8 cellular contexts compared by ENCODE assay signal in the genomic region with DNA sequence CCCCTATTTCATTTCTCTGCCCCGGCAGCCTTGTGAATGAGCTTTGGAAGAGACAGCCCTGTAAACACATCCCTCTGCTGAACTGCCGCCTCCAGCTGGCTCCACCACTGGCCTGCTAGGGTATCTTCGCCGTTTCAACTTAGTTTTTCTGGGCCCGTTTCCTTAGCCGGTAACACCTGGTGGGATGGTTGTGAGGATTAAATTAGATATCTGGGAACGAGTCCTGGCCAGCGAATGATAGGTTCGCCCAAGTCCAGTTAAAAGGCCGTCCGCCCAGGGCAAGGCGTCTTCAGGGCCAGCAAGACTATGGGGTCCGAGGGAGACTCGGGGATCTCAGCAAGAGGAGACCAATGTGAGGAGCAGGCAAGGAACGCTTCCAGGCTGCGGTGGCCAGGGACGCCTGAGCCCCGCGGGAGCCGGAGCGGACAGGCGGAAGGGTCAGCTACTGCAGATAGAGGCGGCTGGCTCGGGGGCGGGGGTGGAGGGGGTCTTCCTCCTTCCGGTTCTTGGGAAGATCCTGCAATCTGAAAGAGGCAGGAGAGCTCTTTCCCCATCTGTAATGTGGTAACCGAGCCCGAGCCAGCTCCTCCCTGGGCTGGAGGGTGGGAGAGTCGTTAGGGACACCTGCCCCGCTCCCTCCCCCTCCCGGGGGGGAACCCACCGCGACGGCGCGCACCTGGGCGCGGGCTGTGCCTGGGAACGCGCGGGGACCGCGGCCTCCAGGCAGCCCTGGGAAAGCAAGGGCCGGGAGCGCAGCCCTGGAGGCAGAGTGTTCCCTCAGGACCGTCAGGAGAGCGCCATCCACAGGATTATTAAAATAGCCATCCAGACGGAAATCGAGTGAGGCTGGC. TPM values are rescaled to one million over a fixed set of nuclear protein-coding genes. Genes with fewer than 3 reads are reported as not detected.
DNase-seq lines count a peak whose midpoint lies in the region; ATAC-seq and TF ChIP-seq lines count a peak whose summit lies in the region.

No MANE protein-coding gene starts in this region.

- no peak for ATAC-seq in activated T-cell treated with anti-CD3 and anti-CD28 coated beads, Interleukin-2, amount 50 U/mL, for 72 hours (replicated peaks in 1 of 2)
- peak; percentile 50 for ATAC-seq in left lung

- no peak overlapping the region for H3K9ac ChIP-seq in mammary epithelial cell (ENCODE audit: insufficient read depth, low read length)

- peak overlapping the region; percentile 48 for H2AFZ ChIP-seq in mammary epithelial cell (ENCODE audit: low read depth, low read length)

- peak overlapping the region; percentile 10 for H3K4me2 ChIP-seq in mammary epithelial cell (ENCODE audit: insufficient read depth, low read depth, low read length)

- no peak for TF ChIP-seq POLR2A in testis (IDR thresholded peaks at IDR 0.05)

- H3K27me3 Mint-ChIP-seq in activated T-cell treated with anti-CD3 and anti-CD28 coated beads, Interleukin-2, amount 50 U/mL, for 72 hours (ENCODE audit: low read depth), result no peaks in the 10 kb centered on the region
- H3K27me3 Mint-ChIP-seq in immature natural killer cell (ENCODE audit: low read depth in 3 of 3), result peaks cover 2 to 8% (median 3%) of the 10 kb centered on the region in 3 donors

- H3K4me3 Mint-ChIP-seq in activated T-cell treated with anti-CD3 and anti-CD28 coated beads, Interleukin-2, amount 50 U/mL, for 72 hours, result peak overlapping the region; percentile 39 to 73
- no peak overlapping the region for H3K4me3 Mint-ChIP-seq in immature natural killer cell

- in situ Hi-C loops in mammary epithelial cell (cut with MboI; ENCODE audit: low sequenced_read_pairs in 2 of 2), result no loop called here

- no peaks in the 10 kb centered on the region for H3K36me3 Mint-ChIP-seq in activated T-cell treated with anti-CD3 and anti-CD28 coated beads, Interleukin-2, amount 50 U/mL, for 72 hours (ENCODE audit: insufficient read depth in 2 of 2)
- peaks cover 0 to 2% (median 0%) of the 10 kb centered on the region in 3 donors for H3K36me3 Mint-ChIP-seq in immature natural killer cell

- DNase-seq in activated T-cell treated with anti-CD3 and anti-CD28 coated beads, Interleukin-2, amount 50 U/mL, for 72 hours, result no peak
- DNase-seq in activated T-cell treated with anti-CD3 and anti-CD28 coated beads for 4 hours, result no peak
- DNase-seq in mammary epithelial cell, result no peak
- no peak for DNase-seq in left lung
- peak; percentile 34 for DNase-seq in testis
- no peak for DNase-seq in OCI-M1 (lab: John Stamatoyannopoulos, UW)
- DNase-seq in immature natural killer cell, result no peak
- DNase-seq in substantia nigra (lab: John Stamatoyannopoulos, UW), result no peak

- no peaks in the 10 kb centered on the region for H3K9me3 Mint-ChIP-seq in activated T-cell treated with anti-CD3 and anti-CD28 coated beads, Interleukin-2, amount 50 U/mL, for 72 hours
- H3K9me3 Mint-ChIP-seq in immature natural killer cell, result no peaks in the 10 kb centered on the region

- no TSS peak for BruUV-seq in mammary epithelial cell (replicated peaks; lab: Mats Ljungman, UMichigan)

- H4K20me1 ChIP-seq in mammary epithelial cell (ENCODE audit: insufficient read depth, low read length), result no peaks in the 10 kb centered on the region

- H3K9me3 ChIP-seq in mammary epithelial cell (replicated peaks; ENCODE audit: insufficient read depth, low read length), result no peaks in the 10 kb centered on the region
- H3K9me3 ChIP-seq in left lung, result no peaks in the 10 kb centered on the region
- no peaks in the 10 kb centered on the region for H3K9me3 ChIP-seq in testis

- dilution Hi-C loops in mammary epithelial cell (cut with HindIII; ENCODE audit: low sequenced_read_pairs), result no loop called here

- no peak overlapping the region for H3K4me3 ChIP-seq in mammary epithelial cell (replicated peaks in 1 of 3; ENCODE audit: insufficient read depth in 1 of 3, low read depth in 2 of 3, low read length in 3 of 3)
- peak overlapping the region in 1 of 2 donors; percentile 11 for H3K4me3 ChIP-seq in left lung
- H3K4me3 ChIP-seq in testis, result peak overlapping the region; percentile 39 to 60

- no peak overlapping the region for H3K27ac ChIP-seq in mammary epithelial cell (ENCODE audit: insufficient read depth, low read depth, low read length)
- H3K27ac ChIP-seq in left lung, result no peak overlapping the region
- no peak overlapping the region for H3K27ac ChIP-seq in testis
- no peak overlapping the region for H3K27ac ChIP-seq in substantia nigra (ENCODE audit: low read depth, low read length, poor library complexity, severe bottlenecking)

- H3K4me1 ChIP-seq in mammary epithelial cell (ENCODE audit: insufficient read depth, low read length) (no peaks in the 10 kb centered on the region), left lung (peaks cover 0 to 8% of the 10 kb centered on the region in 2 donors), testis (peaks cover 15% of the 10 kb centered on the region)

- TF ChIP-seq CTCF in mammary epithelial cell (conservative IDR thresholded peaks at IDR 0.05 in 1 of 2, IDR thresholded peaks at IDR 0.05 in 1 of 2; ENCODE audit: extremely low read depth in 1 of 2, insufficient read depth in 1 of 2, low read depth in 1 of 2, low read length in 2 of 2), result no peak
- no peak for TF ChIP-seq CTCF in left lung (IDR thresholded peaks at IDR 0.05)
- no peak for TF ChIP-seq CTCF in testis (IDR thresholded peaks at IDR 0.05)

- no peaks in the 10 kb centered on the region for H3K79me2 ChIP-seq in mammary epithelial cell (ENCODE audit: insufficient read depth, low read length)

- no peaks in the 10 kb centered on the region for H3K27me3 ChIP-seq in mammary epithelial cell (ENCODE audit: insufficient read depth, low read length)
- H3K27me3 ChIP-seq in left lung, result peaks cover 0 to 22% of the 10 kb centered on the region in 2 donors
- H3K27me3 ChIP-seq in testis, result no peaks in the 10 kb centered on the region

- intact Hi-C loops in mammary epithelial cell (cut with micrococcal nuclease), result no loop called here
- intact Hi-C loops in left lung (cut with DNase I), result no loop called here
- intact Hi-C loops in testis (cut with DNase I; ENCODE audit: low total_unique reads), result no loop called here

- CTCF ChIA-PET in mammary epithelial cell (lab: Charles Lee; ENCODE audit: low non-redundant PET), result no interaction called here

- H3K36me3 ChIP-seq in mammary epithelial cell (ENCODE audit: insufficient read depth, low read length) (no peaks in the 10 kb centered on the region), left lung (no peaks in the 10 kb centered on the region), testis (ENCODE audit: low read depth, missing control alignments) (no peaks in the 10 kb centered on the region)

- WGBS in mammary epithelial cell (ENCODE audit: low coverage, missing lambda C conversion rate), result 43% methylated on average over 21 of the region's 49 CpGs
- WGBS in testis, 2 donors, result 10 to 18% methylated on average over 21 to 49 of the region's 49 CpGs

- H3K4me1 Mint-ChIP-seq in activated T-cell treated with anti-CD3 and anti-CD28 coated beads, Interleukin-2, amount 50 U/mL, for 72 hours (ENCODE audit: low read depth), result peaks cover 5% of the 10 kb centered on the region
- no peaks in the 10 kb centered on the region for H3K4me1 Mint-ChIP-seq in immature natural killer cell

- no peak overlapping the region for H3K27ac Mint-ChIP-seq in activated T-cell treated with anti-CD3 and anti-CD28 coated beads, Interleukin-2, amount 50 U/mL, for 72 hours
- H3K27ac Mint-ChIP-seq in immature natural killer cell, result no peak overlapping the region

RNA-seq across cellular contexts. Expression of a gene that starts 4.5 kb away (rescaled TPM):
- total RNA-seq in activated T-cell treated with anti-CD3 and anti-CD28 coated beads, Interleukin-2, amount 50 U/mL, for 72 hours, result not detected
- total RNA-seq in mammary epithelial cell (not detected), left lung (1 to 10 TPM; 2.0 to 2.1 TPM), testis (under 1 TPM in 1 of 2 donors, not detected in 1; 0.56 TPM)
- polyA plus RNA-seq in mammary epithelial cell (not detected), testis (ENCODE audit: insufficient read depth, low read depth, low replicate concordance) (not detected), immature natural killer cell (1 to 10 TPM in 1 of 3 donors, under 1 TPM in 1, not detected in 1; 0.62 to 3.1 TPM)
- not detected for polyA minus RNA-seq in mammary epithelial cell

RNA-seq across cellular contexts. Expression of a gene that starts 17.9 kb away (rescaled TPM):
- 10 to 100 TPM; 37.3 to 46.1 TPM for total RNA-seq in activated T-cell treated with anti-CD3 and anti-CD28 coated beads, Interleukin-2, amount 50 U/mL, for 72 hours
- total RNA-seq in mammary epithelial cell (10 to 100 TPM; 30.6 to 33.0 TPM), left lung (10 to 100 TPM; 71.4 to 74.1 TPM), testis (10 to 100 TPM; 40.4 to 46.7 TPM)
- polyA plus RNA-seq in mammary epithelial cell (36.5 TPM), testis (ENCODE audit: insufficient read depth, low read depth, low replicate concordance) (74.8 TPM), immature natural killer cell (100 to 1,000 TPM in 2 of 3 donors, 10 to 100 TPM in 1; 92.9 to 129 (median 119) TPM)
- polyA minus RNA-seq in mammary epithelial cell, result 29.0 TPM

RNA-seq across cellular contexts. Expression of a gene that starts 32.0 kb away (rescaled TPM):
- total RNA-seq in activated T-cell treated with anti-CD3 and anti-CD28 coated beads, Interleukin-2, amount 50 U/mL, for 72 hours, result 100 to 1,000 TPM; 116 to 117 TPM
- total RNA-seq in mammary epithelial cell (100 to 1,000 TPM; 102 to 106 TPM), left lung (10 to 100 TPM; 64.6 to 77.8 TPM), testis (10 to 100 TPM; 62.6 to 66.8 TPM)
- polyA plus RNA-seq in mammary epithelial cell (51.7 TPM), testis (ENCODE audit: insufficient read depth, low read depth, low replicate concordance) (51.4 TPM), immature natural killer cell (10 to 100 TPM; 42.4 to 90.8 (median 50.5) TPM)
- polyA minus RNA-seq in mammary epithelial cell, result 88.3 TPM

RNA-seq across cellular contexts. Expression of a gene that starts 49.2 kb away (rescaled TPM):
- total RNA-seq in activated T-cell treated with anti-CD3 and anti-CD28 coated beads, Interleukin-2, amount 50 U/mL, for 72 hours, result under 1 TPM; 0.69 to 0.70 TPM
- total RNA-seq in mammary epithelial cell, result under 1 TPM; 0.17 to 0.66 TPM
- polyA plus RNA-seq in mammary epithelial cell, result 0.16 TPM
- polyA minus RNA-seq in mammary epithelial cell, result not detected
- total RNA-seq in left lung, result 1 to 10 TPM in 1 of 2 donors, under 1 TPM in 1; 0.86 to 1.0 TPM
- total RNA-seq in testis, result 1 to 10 TPM in 1 of 2 donors, under 1 TPM in 1; 0.31 to 1.7 TPM
- 0.83 TPM for polyA plus RNA-seq in testis (ENCODE audit: insufficient read depth, low read depth, low replicate concordance)
- under 1 TPM in 1 of 3 donors, not detected in 2; 0.55 TPM for polyA plus RNA-seq in immature natural killer cell

Comparison
In these comparisons a context has a peak if more than half of its experiments do, and no peak if none do; other contexts are left out.
1. H3K4me3 Mint-ChIP-seq: peak in activated T-cell treated with anti-CD3 and anti-CD28 coated beads, Interleukin-2, amount 50 U/mL, for 72 hours (2 of 2); none in immature natural killer cell (0 of 5).
2. H3K4me3 ChIP-seq: peak in testis (2 of 2); none in mammary epithelial cell (0 of 3).